ENCODE assay signal across 8 cellular contexts in genomic region chr17:41773190-41773588, GRCh38. TPM values are rescaled to one million over a fixed set of nuclear protein-coding genes. Genes with fewer than 3 reads are reported as not detected.
DNase-seq lines count a peak whose midpoint lies in the region; ATAC-seq and TF ChIP-seq lines count a peak whose summit lies in the region.

No MANE protein-coding gene starts in this region.

- H3K4me3 ChIP-seq in H7 (ENCODE audit: insufficient read depth, low read depth, low read length) (no peak overlapping the region), SK-N-SH (ENCODE audit: low read depth in 2 of 2, low read length in 1 of 2) (no peak overlapping the region)

- H3K36me3 Mint-ChIP-seq in glutamatergic neuron (ENCODE audit: unreplicated experiment) = peaks cover 5% of the 10 kb centered on the region

- CTCF ChIA-PET in SK-N-SH (lab: Yijun Ruan, JAX) = interaction anchor here (0.6 to 5.0 kb wide), 5 partner anchors 13 to 111 kb away, joined by 3 to 35 read pairs (median 9); partner anchors contain the start of gene JUP

- H3K36me3 ChIP-seq in H7 (replicated peaks; ENCODE audit: control insufficient read depth, insufficient read depth, low read length) (peaks cover 9% of the 10 kb centered on the region), SK-N-SH (replicated peaks in 1 of 2; ENCODE audit: control insufficient read depth in 1 of 2, insufficient read depth in 2 of 2, low read length in 1 of 2) (no peaks in the 10 kb centered on the region)

- no peak overlapping the region for H3K4me2 ChIP-seq in SK-N-SH

- H2AFZ ChIP-seq in SK-N-SH (ENCODE audit: low read depth) = no peak overlapping the region

- TF ChIP-seq RAD21 in SK-N-SH (IDR thresholded peaks at IDR 0.05; ENCODE audit: low read length) = no peak

- H3K27ac Mint-ChIP-seq in glutamatergic neuron (ENCODE audit: unreplicated experiment) = peak overlapping the region; percentile 86

- H3K27me3 ChIP-seq in H7 (ENCODE audit: control insufficient read depth, insufficient read depth, low read length) (no peaks in the 10 kb centered on the region), SK-N-SH (ENCODE audit: insufficient read depth) (no peaks in the 10 kb centered on the region)

- peaks cover 6% of the 10 kb centered on the region; the same call in 1 of the 2 replicates for H4K20me1 ChIP-seq in SK-N-SH (ENCODE audit: insufficient read depth)

- POLR2A ChIA-PET in SK-N-SH (lab: Yijun Ruan, JAX) = interaction anchor here (2.2 kb wide), 1 partner anchor 13 kb away, joined by 10 read pairs; the partner anchor contains the start of gene JUP

- H3K27me3 Mint-ChIP-seq in glutamatergic neuron (ENCODE audit: unreplicated experiment) = peaks cover 23% of the 10 kb centered on the region

- H3K4me1 ChIP-seq in SK-N-SH (ENCODE audit: control insufficient read depth in 1 of 2, insufficient read depth in 2 of 2, low read depth in 1 of 2, low read length in 1 of 2) = peaks cover 12 to 36% of the 10 kb centered on the region in 2 experiments

- H3F3A ChIP-seq in SK-N-SH (replicated peaks; ENCODE audit: insufficient read depth) = peaks cover 20% of the 10 kb centered on the region

- peaks cover 39% of the 10 kb centered on the region for H3K4me1 Mint-ChIP-seq in glutamatergic neuron (ENCODE audit: low read depth, unreplicated experiment)

- H3K9me2 ChIP-seq in SK-N-SH = no peaks in the 10 kb centered on the region

- TF ChIP-seq CTCF in SK-N-SH (IDR thresholded peaks at IDR 0.05) = no peak
- no peak for TF ChIP-seq CTCF in glutamatergic neuron (IDR thresholded peaks at IDR 0.05; ENCODE audit: partially characterized antibody, unreplicated experiment)

- H3K79me2 ChIP-seq in SK-N-SH (ENCODE audit: insufficient read depth) = no peaks in the 10 kb centered on the region

- TF ChIP-seq EP300 in SK-N-SH (IDR thresholded peaks at IDR 0.05; ENCODE audit: borderline replicate concordance in 1 of 2, low read depth in 1 of 2, low read length in 1 of 2) = no peak

- 5% methylated on average over 4 of the region's 12 CpGs for WGBS in SK-N-SH (ENCODE audit: low lambda C conversion rate)

- H3K9ac ChIP-seq in SK-N-SH = no peak overlapping the region

- peaks cover 23% of the 10 kb centered on the region for H3K9me3 Mint-ChIP-seq in glutamatergic neuron (ENCODE audit: unreplicated experiment)

- H3K9me3 ChIP-seq in SK-N-SH = no peaks in the 10 kb centered on the region

- H3K27ac ChIP-seq in SK-N-SH (ENCODE audit: low read depth in 2 of 2, low read length in 1 of 2) = peak overlapping the region in 1 of 2 experiments; percentile 56; a peak in 1 of 4 replicates

- DNase-seq in H7 = peak; percentile 76
- peak; percentile 71 for DNase-seq in SK-N-SH
- DNase-seq in glutamatergic neuron = peak; percentile 72
- DNase-seq in retina = peak; percentile 46
- no peak for DNase-seq in NCI-H2196 treated with DMSO at 0.1 percent for 48 hours (lab: John Stamatoyannopoulos, UW; ENCODE audit: unreplicated experiment)

- peak overlapping the region; percentile 75 for H3K4me3 Mint-ChIP-seq in glutamatergic neuron (ENCODE audit: unreplicated experiment)

- no peak for ATAC-seq in GM18517 (IDR thresholded peaks at IDR 0.05; ENCODE audit: unreplicated experiment)
- no peak for ATAC-seq in GM21367 (IDR thresholded peaks at IDR 0.05; ENCODE audit: unreplicated experiment)
- no peak for ATAC-seq in GM21717 (IDR thresholded peaks at IDR 0.05; ENCODE audit: unreplicated experiment)

TF ChIP-seq in SK-N-SH, 30 proteins besides CTCF, POLR2A, EP300 and RAD21:
- TF ChIP-seq SMC3 (IDR thresholded peaks at IDR 0.05; ENCODE audit: low read depth, low read length) (no peak), CHD2 (IDR thresholded peaks at IDR 0.05; ENCODE audit: low read length, partially characterized antibody) (no peak), ELF1 (IDR thresholded peaks at IDR 0.05) (peak; percentile 42; the same call in 1 of the 2 replicates), FOSL2 (IDR thresholded peaks at IDR 0.05; ENCODE audit: borderline replicate concordance, low read depth) (peak; percentile 37; the same call in 1 of the 2 replicates), NRF1 (IDR thresholded peaks at IDR 0.05; ENCODE audit: low read depth, low read length) (no peak), GABPA (IDR thresholded peaks at IDR 0.05; ENCODE audit: low read depth) (no peak), TCF12 (IDR thresholded peaks at IDR 0.05) (peak; percentile 54; the same call in 1 of the 2 replicates), POLR2AphosphoS5 (IDR thresholded peaks at IDR 0.05; ENCODE audit: low read depth, low read length) (no peak)
- TF ChIP-seq, protein P1, sequence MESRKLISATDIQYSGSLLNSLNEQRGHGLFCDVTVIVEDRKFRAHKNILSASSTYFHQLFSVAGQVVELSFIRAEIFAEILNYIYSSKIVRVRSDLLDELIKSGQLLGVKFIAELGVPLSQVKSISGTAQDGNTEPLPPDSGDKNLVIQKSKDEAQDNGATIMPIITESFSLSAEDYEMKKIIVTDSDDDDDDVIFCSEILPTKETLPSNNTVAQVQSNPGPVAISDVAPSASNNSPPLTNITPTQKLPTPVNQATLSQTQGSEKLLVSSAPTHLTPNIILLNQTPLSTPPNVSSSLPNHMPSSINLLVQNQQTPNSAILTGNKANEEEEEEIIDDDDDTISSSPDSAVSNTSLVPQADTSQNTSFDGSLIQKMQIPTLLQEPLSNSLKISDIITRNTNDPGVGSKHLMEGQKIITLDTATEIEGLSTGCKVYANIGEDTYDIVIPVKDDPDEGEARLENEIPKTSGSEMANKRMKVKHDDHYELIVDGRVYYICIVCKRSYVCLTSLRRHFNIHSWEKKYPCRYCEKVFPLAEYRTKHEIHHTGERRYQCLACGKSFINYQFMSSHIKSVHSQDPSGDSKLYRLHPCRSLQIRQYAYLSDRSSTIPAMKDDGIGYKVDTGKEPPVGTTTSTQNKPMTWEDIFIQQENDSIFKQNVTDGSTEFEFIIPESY (IDR thresholded peaks at IDR 0.05; ENCODE audit: borderline replicate concordance, low read depth) = no peak
- TF ChIP-seq, protein P2, sequence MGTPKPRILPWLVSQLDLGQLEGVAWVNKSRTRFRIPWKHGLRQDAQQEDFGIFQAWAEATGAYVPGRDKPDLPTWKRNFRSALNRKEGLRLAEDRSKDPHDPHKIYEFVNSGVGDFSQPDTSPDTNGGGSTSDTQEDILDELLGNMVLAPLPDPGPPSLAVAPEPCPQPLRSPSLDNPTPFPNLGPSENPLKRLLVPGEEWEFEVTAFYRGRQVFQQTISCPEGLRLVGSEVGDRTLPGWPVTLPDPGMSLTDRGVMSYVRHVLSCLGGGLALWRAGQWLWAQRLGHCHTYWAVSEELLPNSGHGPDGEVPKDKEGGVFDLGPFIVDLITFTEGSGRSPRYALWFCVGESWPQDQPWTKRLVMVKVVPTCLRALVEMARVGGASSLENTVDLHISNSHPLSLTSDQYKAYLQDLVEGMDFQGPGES (IDR thresholded peaks at IDR 0.05; ENCODE audit: low read depth, low read length) = no peak
- TF ChIP-seq, protein P3, sequence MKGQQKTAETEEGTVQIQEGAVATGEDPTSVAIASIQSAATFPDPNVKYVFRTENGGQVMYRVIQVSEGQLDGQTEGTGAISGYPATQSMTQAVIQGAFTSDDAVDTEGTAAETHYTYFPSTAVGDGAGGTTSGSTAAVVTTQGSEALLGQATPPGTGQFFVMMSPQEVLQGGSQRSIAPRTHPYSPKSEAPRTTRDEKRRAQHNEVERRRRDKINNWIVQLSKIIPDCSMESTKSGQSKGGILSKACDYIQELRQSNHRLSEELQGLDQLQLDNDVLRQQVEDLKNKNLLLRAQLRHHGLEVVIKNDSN (IDR thresholded peaks at IDR 0.05; ENCODE audit: borderline replicate concordance, low read depth) = no peak

RNA-seq across cellular contexts. Expression of gene JUP, which starts 13.3 kb away (rescaled TPM):
- 58.4 and 68.5 TPM in 2 replicates for total RNA-seq in H7 (2014; rRNA removed; shearing (Covaris generic))
- polyA plus RNA-seq in SK-N-SH (2012; rRNA removed) = 9.3 and 13.0 TPM in 2 replicates
- 4.0 and 8.5 TPM in 2 replicates for polyA plus RNA-seq in SK-N-SH (2012; cell fraction: cytosol; rRNA removed)
- polyA plus RNA-seq in SK-N-SH (2012; cell fraction: nucleus; rRNA removed) = 12.3 and 16.4 TPM in 2 replicates
- total RNA-seq in glutamatergic neuron (ENCODE audit: unreplicated experiment) = 252 TPM

RNA-seq across cellular contexts. Expression of gene P3H4, which starts 38.6 kb away (rescaled TPM):
- 34.7 and 44.6 TPM in 2 replicates for total RNA-seq in H7 (2014; rRNA removed; shearing (Covaris generic))
- 55.5 and 88.3 TPM in 2 replicates for polyA plus RNA-seq in SK-N-SH (2012; rRNA removed)
- polyA plus RNA-seq in SK-N-SH (2012; cell fraction: cytosol; rRNA removed) = 48.3 and 54.1 TPM in 2 replicates
- 32.4 and 41.1 TPM in 2 replicates for polyA plus RNA-seq in SK-N-SH (2012; cell fraction: nucleus; rRNA removed)
- total RNA-seq in glutamatergic neuron (ENCODE audit: unreplicated experiment) = 5.6 TPM

RNA-seq across cellular contexts. Expression of gene HAP1, which starts 38.7 kb away (rescaled TPM):
- 0.28 and 0.48 TPM in 2 replicates for total RNA-seq in H7 (2014; rRNA removed; shearing (Covaris generic))
- polyA plus RNA-seq in SK-N-SH (2012; rRNA removed) = 0.16 and 0.18 TPM in 2 replicates
- 0.04 and 0.05 TPM in 2 replicates for polyA plus RNA-seq in SK-N-SH (2012; cell fraction: cytosol; rRNA removed)
- polyA plus RNA-seq in SK-N-SH (2012; cell fraction: nucleus; rRNA removed) = 1.3 and 1.5 TPM in 2 replicates
- 0.76 TPM for total RNA-seq in glutamatergic neuron (ENCODE audit: unreplicated experiment)

RNA-seq across cellular contexts. Expression of gene FKBP10, which starts 39.6 kb away (rescaled TPM):
- total RNA-seq in H7 (2014; rRNA removed; shearing (Covaris generic)) = 206 and 213 TPM in 2 replicates
- polyA plus RNA-seq in SK-N-SH (2012; rRNA removed) = 360 and 377 TPM in 2 replicates
- 109 and 170 TPM in 2 replicates for polyA plus RNA-seq in SK-N-SH (2012; cell fraction: cytosol; rRNA removed)
- polyA plus RNA-seq in SK-N-SH (2012; cell fraction: nucleus; rRNA removed) = 1,131 and 1,228 TPM in 2 replicates
- total RNA-seq in glutamatergic neuron (ENCODE audit: unreplicated experiment) = 28.5 TPM
